Comparison of ENCODE assay signal across 24 cellular contexts in genomic region chr22:30773919-30774318, GRCh38.
DNase-seq lines count a peak whose midpoint lies in the region; ATAC-seq and TF ChIP-seq lines count a peak whose summit lies in the region.
"Had no signal": no experiment of that assay in that cellular context is flagged by ENCODE, and none has a peak within 500 bp of the region (broad histone marks: within the 10 kb centered on the region; RNA-seq: fewer than 3 reads in every experiment).

No MANE protein-coding gene starts in this region.

- H3K14ac ChIP-seq in mesenchymal stem cell (ENCODE audit: low read length in 2 of 2): no peak overlapping the region

- H4K8ac ChIP-seq in mesenchymal stem cell (ENCODE audit: low read length): no peak overlapping the region

- DNase-seq in PC-3 (no peak), spleen (peak; percentile 39), NCI-H2171 (lab: John Stamatoyannopoulos, UW) (no peak), AG08396 (ENCODE audit: low spot score) (no peak), mesenchymal stem cell (no peak), osteoblast (ENCODE audit: insufficient read length, low spot score, missing footprints) (no peak)
- DNase-seq: 8988T; BE2C; C1 segment of cervical spinal cord; CD4-positive, alpha-beta memory T cell; CD4-positive, CD25-positive, alpha-beta regulatory T cell; CD8-positive, alpha-beta memory T cell; COR-L47; DMS 273 treated with DMSO at 0.1 percent for 48 hours; DMS153; DMS53; DMS79; DND-41; EL; GDM1 had no signal

- H3K23ac ChIP-seq in mesenchymal stem cell (ENCODE audit: low read length in 2 of 2): no peak overlapping the region

- H2BK15ac ChIP-seq in mesenchymal stem cell (ENCODE audit: low read depth, poor library complexity, severe bottlenecking): no peak overlapping the region

- no peaks in the 10 kb centered on the region for H3K79me1 ChIP-seq in mesenchymal stem cell (replicated peaks; ENCODE audit: low read length, poor library complexity, severe bottlenecking)

- H4K91ac ChIP-seq in mesenchymal stem cell (ENCODE audit: low read length): no peak overlapping the region

- peaks cover 2% of the 10 kb centered on the region for H3F3A ChIP-seq in PC-3 (ENCODE audit: low read length, unreplicated experiment)

- H3K18ac ChIP-seq in mesenchymal stem cell (ENCODE audit: low read depth in 1 of 2, low read length in 2 of 2): no peak overlapping the region

- intact Hi-C loops in PC-3 (cut with micrococcal nuclease) (loop anchor here (1.0 kb wide), 2 partner anchors 8 to 28 kb away; no protein-coding TSS in a partner anchor), spleen (cut with DNase I; ENCODE audit: low total_unique reads) (no loop called here)

- CTCF ChIA-PET in PC-3 (lab: Charles Lee): no interaction called here

- H3K27me3 ChIP-seq in PC-3 (ENCODE audit: low read length) (no peaks in the 10 kb centered on the region), spleen (replicated peaks in 1 of 7) (no peaks in the 10 kb centered on the region), mesenchymal stem cell (ENCODE audit: control insufficient read depth in 1 of 2, insufficient read depth in 1 of 2, low read length in 2 of 2) (peaks cover 0 to 12% of the 10 kb centered on the region in 2 experiments), osteoblast (ENCODE audit: insufficient read depth, low read length) (no peaks in the 10 kb centered on the region)
- H3K27me3 ChIP-seq: BE2C, BLaER1 had no signal

- no peak overlapping the region for H3K4ac ChIP-seq in mesenchymal stem cell (ENCODE audit: low read depth in 1 of 2, low read length in 2 of 2)

- WGBS in spleen, 5 donors: 86 to 96% (median 89%) methylated on average over 5 of the region's 5 CpGs
- 78% methylated on average over 5 of the region's 5 CpGs for WGBS in mesenchymal stem cell

- no peak overlapping the region for H2AFZ ChIP-seq in PC-3 (ENCODE audit: low read length)
- H2AFZ ChIP-seq in mesenchymal stem cell (ENCODE audit: low read depth, low read length): no peak overlapping the region
- no peak overlapping the region for H2AFZ ChIP-seq in osteoblast (ENCODE audit: low read length)

- H3K4me1 ChIP-seq in PC-3 (ENCODE audit: insufficient read depth, low read length) (peaks cover 18% of the 10 kb centered on the region), spleen (no peaks in the 10 kb centered on the region), mesenchymal stem cell (ENCODE audit: control insufficient read depth, insufficient read depth, low read depth, low read length) (peaks cover 1% of the 10 kb centered on the region), osteoblast (ENCODE audit: insufficient read depth, low read length) (no peaks in the 10 kb centered on the region)
- H3K4me1 ChIP-seq: BE2C, BLaER1 had no signal

- TF ChIP-seq CTCF in PC-3 (conservative IDR thresholded peaks at IDR 0.05; ENCODE audit: low read depth, low read length): no peak
- no peak for TF ChIP-seq CTCF in VCaP (conservative IDR thresholded peaks at IDR 0.05)
- no peak for TF ChIP-seq CTCF in spleen (IDR thresholded peaks at IDR 0.05 in 8 of 11, conservative IDR thresholded peaks at IDR 0.05 in 3 of 11)
- TF ChIP-seq CTCF in osteoblast (IDR thresholded peaks at IDR 0.05; ENCODE audit: extremely low read depth, low read depth, low read length): no peak

- POLR2A ChIA-PET in PC-3 (lab: Charles Lee; ENCODE audit: unreplicated experiment): interaction anchor here (1.0 kb wide), 1 partner anchor 30 kb away, joined by 3 read pairs; no protein-coding TSS in a partner anchor

- no peaks in the 10 kb centered on the region for H4K20me1 ChIP-seq in PC-3 (ENCODE audit: low read length)
- no peaks in the 10 kb centered on the region for H4K20me1 ChIP-seq in osteoblast (ENCODE audit: insufficient read depth, low read length)
- H4K20me1 ChIP-seq: BLaER1 had no signal

- TSS peak; percentile 80 for BruUV-seq in PC-3 (replicated peaks; lab: Mats Ljungman, UMichigan)

- H3K9me2 ChIP-seq in PC-3 (replicated peaks; ENCODE audit: low read length): no peaks in the 10 kb centered on the region

- H3K9me3 ChIP-seq in PC-3 (ENCODE audit: low read length): no peaks in the 10 kb centered on the region
- H3K9me3 ChIP-seq in spleen: no peaks in the 10 kb centered on the region
- no peaks in the 10 kb centered on the region for H3K9me3 ChIP-seq in mesenchymal stem cell (ENCODE audit: control insufficient read depth, low read length)
- H3K9me3 ChIP-seq in osteoblast (ENCODE audit: low read depth, low read length): no peaks in the 10 kb centered on the region
- H3K9me3 ChIP-seq: BE2C, BLaER1 had no signal

- TF ChIP-seq POLR2A in spleen (IDR thresholded peaks at IDR 0.05): no peak

- no peaks in the 10 kb centered on the region for H3K79me2 ChIP-seq in PC-3 (ENCODE audit: low read length)
- H3K79me2 ChIP-seq in osteoblast (ENCODE audit: insufficient read depth, low read length): no peaks in the 10 kb centered on the region

- no peak for ATAC-seq in PC-3
- peak; percentile 20 for ATAC-seq in esophagus mucosa
- ATAC-seq: GM12878 had no signal

- H3K9ac ChIP-seq in PC-3 (ENCODE audit: low read length) (peak overlapping the region; percentile 88), mesenchymal stem cell (ENCODE audit: low read length) (no peak overlapping the region)
- H3K9ac ChIP-seq: BLaER1 had no signal

- no peak overlapping the region for H2BK5ac ChIP-seq in mesenchymal stem cell (ENCODE audit: low read depth, low read length, poor library complexity, severe bottlenecking)

- H3K4me3 ChIP-seq in PC-3 (ENCODE audit: low read length): no peak overlapping the region
- no peak overlapping the region for H3K4me3 ChIP-seq in spleen
- no peak overlapping the region for H3K4me3 ChIP-seq in mesenchymal stem cell (ENCODE audit: insufficient read depth in 1 of 2, low read depth in 1 of 2, low read length in 2 of 2)
- H3K4me3 ChIP-seq in osteoblast (ENCODE audit: insufficient read depth, low read length): no peak overlapping the region
- H3K4me3 ChIP-seq: BLaER1, GM12878 had no signal

- H3K36me3 ChIP-seq in PC-3 (ENCODE audit: low read depth, low read length) (no peaks in the 10 kb centered on the region), spleen (no peaks in the 10 kb centered on the region), mesenchymal stem cell (ENCODE audit: control insufficient read depth in 1 of 2, insufficient read depth in 2 of 2, low read depth in 1 of 2, low read length in 2 of 2) (no peaks in the 10 kb centered on the region), osteoblast (ENCODE audit: insufficient read depth, low read length) (no peaks in the 10 kb centered on the region)
- H3K36me3 ChIP-seq: BE2C, BLaER1 had no signal

- H3K27ac ChIP-seq in PC-3 (ENCODE audit: low read length) (peak overlapping the region; percentile 98), VCaP (peak overlapping the region; percentile 31; the same call in 1 of the 2 replicates), spleen (no peak overlapping the region), mesenchymal stem cell (ENCODE audit: low read length, poor library complexity, severe bottlenecking) (no peak overlapping the region), osteoblast (ENCODE audit: low read depth, low read length) (no peak overlapping the region)
- H3K27ac ChIP-seq: BLaER1 had no signal

- H3K4me2 ChIP-seq in PC-3 (ENCODE audit: low read length): peak overlapping the region; percentile 76
- no peak overlapping the region for H3K4me2 ChIP-seq in mesenchymal stem cell (ENCODE audit: low read length, poor library complexity, severe bottlenecking)
- no peak overlapping the region for H3K4me2 ChIP-seq in osteoblast (ENCODE audit: insufficient read depth, low read length)
- H3K4me2 ChIP-seq: BLaER1 had no signal

- no peak overlapping the region for H2AK5ac ChIP-seq in mesenchymal stem cell (ENCODE audit: low read length, severe bottlenecking)

- H2BK12ac ChIP-seq in mesenchymal stem cell (ENCODE audit: low read length in 2 of 2): no peak overlapping the region

- no peak overlapping the region for H2BK120ac ChIP-seq in mesenchymal stem cell (ENCODE audit: low read depth, low read length)

Comparison
In these comparisons a context has a peak if more than half of its experiments do, and no peak if none do; other contexts are left out.
1. H3K27ac ChIP-seq: peak in PC-3 (single experiment) and VCaP (single experiment); none in spleen (0 of 8), mesenchymal stem cell (single experiment) and osteoblast (single experiment).